31 cellular contexts compared by ENCODE assay signal in genomic region chr12:49615725-49616124, GRCh38. TPM values are rescaled to one million over a fixed set of nuclear protein-coding genes. Genes with fewer than 3 reads are reported as not detected.
DNase-seq lines count a peak whose midpoint lies in the region; ATAC-seq, FAIRE-seq and TF ChIP-seq lines count a peak whose summit lies in the region.
"Had no signal": no experiment of that assay in that cellular context is flagged by ENCODE, and none has a peak within 500 bp of the region (broad histone marks: within the 10 kb centered on the region; RNA-seq: fewer than 3 reads in every experiment).

No MANE protein-coding gene starts in this region.

- H3K36me3 Mint-ChIP-seq in activated T-cell treated with anti-CD3 and anti-CD28 coated beads, Interleukin-2, amount 50 U/mL, for 72 hours (ENCODE audit: insufficient read depth in 2 of 2) = peaks cover 0 to 4% of the 10 kb centered on the region in 2 donors
- no peaks in the 10 kb centered on the region for H3K36me3 Mint-ChIP-seq in effector memory CD8-positive, alpha-beta T cell (ENCODE audit: insufficient read depth)
- H3K36me3 Mint-ChIP-seq: stimulated activated effector memory CD8-positive, alpha-beta T cell treated with anti-CD3 and anti-CD28 coated beads, Interleukin-12 subunit alpha, Interleukin-12 subunit beta, amount 100 ng/mL, for 72 hours; type B pancreatic cell; WTC11 had no signal

- H2AFZ ChIP-seq in fibroblast of lung (ENCODE audit: low read length) = no peak overlapping the region

- POLR2A ChIA-PET in A549 (lab: Yijun Ruan, JAX) = no interaction called here

- H3K4me1 ChIP-seq in A549 = no peaks in the 10 kb centered on the region
- no peaks in the 10 kb centered on the region for H3K4me1 ChIP-seq in fibroblast of lung (ENCODE audit: control insufficient read depth, extremely low read depth, insufficient read depth, low read length)
- H3K4me1 ChIP-seq: adrenal gland, BE2C, left lung had no signal

- peaks cover 3% of the 10 kb centered on the region for H3K27me3 ChIP-seq in fibroblast of lung (ENCODE audit: control insufficient read depth, insufficient read depth, low read length)
- H3K27me3 ChIP-seq: adrenal gland, BE2C, brain microvascular endothelial cell had no signal

- TF ChIP-seq RAD21 in A549 (conservative IDR thresholded peaks at IDR 0.05 in 1 of 2, IDR thresholded peaks at IDR 0.05 in 1 of 2) = no peak

- no peak overlapping the region for H3K27ac Mint-ChIP-seq in activated T-cell treated with anti-CD3 and anti-CD28 coated beads, Interleukin-2, amount 50 U/mL, for 72 hours
- H3K27ac Mint-ChIP-seq in effector memory CD8-positive, alpha-beta T cell = no peak overlapping the region
- H3K27ac Mint-ChIP-seq: activated CD4-positive, alpha-beta T cell treated with anti-CD3 and anti-CD28 coated beads, Interleukin-2, amount 10 ng/mL, durations not matched to agents 7 days and 5 days; H9; stimulated activated effector memory CD8-positive, alpha-beta T cell treated with anti-CD3 and anti-CD28 coated beads, Interleukin-12 subunit alpha, Interleukin-12 subunit beta, amount 100 ng/mL, for 72 hours; type B pancreatic cell; WTC11 had no signal

- no peaks in the 10 kb centered on the region for H3K9me3 Mint-ChIP-seq in activated T-cell treated with anti-CD3 and anti-CD28 coated beads, Interleukin-2, amount 50 U/mL, for 72 hours
- H3K9me3 Mint-ChIP-seq in effector memory CD8-positive, alpha-beta T cell = no peaks in the 10 kb centered on the region
- H3K9me3 Mint-ChIP-seq: H9; stimulated activated effector memory CD8-positive, alpha-beta T cell treated with anti-CD3 and anti-CD28 coated beads, Interleukin-12 subunit alpha, Interleukin-12 subunit beta, amount 100 ng/mL, for 72 hours; type B pancreatic cell had no signal

- no peak for ATAC-seq in A549
- no peak for ATAC-seq in activated T-cell treated with anti-CD3 and anti-CD28 coated beads, Interleukin-2, amount 50 U/mL, for 72 hours (replicated peaks in 1 of 2)
- ATAC-seq in effector memory CD8-positive, alpha-beta T cell (replicated peaks) = no peak
- ATAC-seq: esophagus mucosa; left lung; sciatic nerve; stimulated activated effector memory CD8-positive, alpha-beta T cell treated with anti-CD3 and anti-CD28 coated beads, Interleukin-12 subunit alpha, Interleukin-12 subunit beta, amount 100 ng/mL, for 72 hours; WTC11 had no signal

- no peak overlapping the region for H3K27ac ChIP-seq in A549
- no peak overlapping the region for H3K27ac ChIP-seq in fibroblast of lung (ENCODE audit: insufficient read depth, low read length)
- H3K27ac ChIP-seq: adrenal gland, brain microvascular endothelial cell, left lung had no signal

- no peak overlapping the region for H3K9ac ChIP-seq in fibroblast of lung (ENCODE audit: insufficient read depth, low read length)

- TF ChIP-seq CTCF in A549 (IDR thresholded peaks at IDR 0.05) (no peak), HFF-Myc (IDR thresholded peaks at IDR 0.05; ENCODE audit: low read depth, low read length, missing control alignments) (no peak), fibroblast of lung (conservative IDR thresholded peaks at IDR 0.05 in 1 of 2, IDR thresholded peaks at IDR 0.05 in 1 of 2; ENCODE audit: low read depth in 1 of 2, low read length in 2 of 2) (no peak)

- peaks cover 10% of the 10 kb centered on the region; the same call in 2 of the 3 replicates for H3K9me3 ChIP-seq in A549
- H3K9me3 ChIP-seq in fibroblast of lung (ENCODE audit: control insufficient read depth, insufficient read depth, low read depth, low read length) = no peaks in the 10 kb centered on the region
- H3K9me3 ChIP-seq: adrenal gland, BE2C, left lung had no signal

- 74% methylated on average over 7 of the region's 7 CpGs for WGBS in A549 (ENCODE audit: missing lambda C conversion rate)

- DNase-seq in A549 (ENCODE audit: low read depth in 1 of 2, low spot score in 1 of 2) (peak in 1 of 2 experiments; percentile 19), HFF-Myc (ENCODE audit: extremely low read depth, low read depth) (peak; percentile 24), RKO (ENCODE audit: low spot score) (peak; percentile 50), fibroblast of lung (ENCODE audit: low read depth in 2 of 2) (peak; percentile 31 to 57), NCI-H1417 treated with DMSO at 0.1 percent for 48 hours (lab: John Stamatoyannopoulos, UW) (no peak), NCI-H187 (lab: John Stamatoyannopoulos, UW) (no peak)
- no peak for DNase-seq in activated T-cell treated with anti-CD3 and anti-CD28 coated beads, Interleukin-2, amount 50 U/mL, for 72 hours
- no peak for DNase-seq in effector memory CD8-positive, alpha-beta T cell
- DNase-seq: activated CD4-positive, alpha-beta T cell treated with anti-CD3 and anti-CD28 coated beads, Interleukin-2, amount 10 ng/mL, durations not matched to agents 7 days and 5 days; activated naive CD4-positive, alpha-beta T cell treated with Interleukin-2 at 50 U/mL for 16 hours; activated T-cell treated with anti-CD3 and anti-CD28 coated beads, Interleukin-2, amount 50 U/mL, for 48 hours; adrenal gland; BE2C; brain microvascular endothelial cell; DMS53; GF-D8; H9; left lung; NCI-H1105 treated with DMSO at 0.1 percent for 48 hours; NCI-H2029 treated with DMSO at 0.1 percent for 48 hours; NCI-H82; Right ventricle myocardium superior; stimulated activated CD4-positive, alpha-beta T cell treated with anti-CD3 and anti-CD28 coated beads, Interleukin-4, amount 100 ng/mL, for 24 hours; substantia nigra; T-helper 9 cell had no signal

- CTCF ChIA-PET in A549 (lab: Yijun Ruan, JAX) = interaction anchor here (0.6 to 1.6 kb wide), 3 partner anchors 9 to 102 kb away, joined by 3 to 4 read pairs (median 3); no protein-coding TSS in a partner anchor

- H3K4me3 ChIP-seq in A549 (no peak overlapping the region), HFF-Myc (replicated peaks; ENCODE audit: low read depth, low read length) (no peak overlapping the region), fibroblast of lung (replicated peaks in 1 of 4; ENCODE audit: control extremely low read depth in 1 of 4, insufficient read depth in 1 of 4, low read depth in 3 of 4, low read length in 4 of 4) (no peak overlapping the region)
- H3K4me3 ChIP-seq: adrenal gland, left lung had no signal

- H3K79me2 ChIP-seq in fibroblast of lung (ENCODE audit: control insufficient read depth, insufficient read depth, low read length) = no peaks in the 10 kb centered on the region

- TF ChIP-seq POLR2A in A549 (IDR thresholded peaks at IDR 0.05; ENCODE audit: low read length) = no peak

- TF ChIP-seq EP300 in A549 (IDR thresholded peaks at IDR 0.05) = no peak

- H3K27me3 Mint-ChIP-seq in activated T-cell treated with anti-CD3 and anti-CD28 coated beads, Interleukin-2, amount 50 U/mL, for 72 hours (ENCODE audit: low read depth) = peaks cover 30% of the 10 kb centered on the region
- H3K27me3 Mint-ChIP-seq in effector memory CD8-positive, alpha-beta T cell = peaks cover 21 to 30% of the 10 kb centered on the region in 2 donors

- peaks cover 9% of the 10 kb centered on the region for H3K4me1 Mint-ChIP-seq in activated T-cell treated with anti-CD3 and anti-CD28 coated beads, Interleukin-2, amount 50 U/mL, for 72 hours (ENCODE audit: low read depth)
- no peaks in the 10 kb centered on the region for H3K4me1 Mint-ChIP-seq in effector memory CD8-positive, alpha-beta T cell (ENCODE audit: low read depth in 2 of 2)
- H3K4me1 Mint-ChIP-seq: stimulated activated effector memory CD8-positive, alpha-beta T cell treated with anti-CD3 and anti-CD28 coated beads, Interleukin-12 subunit alpha, Interleukin-12 subunit beta, amount 100 ng/mL, for 72 hours had no signal

- H4K20me1 ChIP-seq in fibroblast of lung (ENCODE audit: control insufficient read depth, extremely low read depth, insufficient read depth, low read length) = no peaks in the 10 kb centered on the region

- H3K36me3 ChIP-seq in fibroblast of lung (ENCODE audit: control insufficient read depth, insufficient read depth, low read length) = no peaks in the 10 kb centered on the region
- H3K36me3 ChIP-seq: adrenal gland, BE2C, brain microvascular endothelial cell, left lung had no signal

- FAIRE-seq in A549 (lab: Jason Lieb, UNC) = no peak
- FAIRE-seq: colon had no signal

- no peak overlapping the region for H3K4me2 ChIP-seq in A549
- H3K4me2 ChIP-seq in fibroblast of lung (ENCODE audit: extremely low read depth, insufficient read depth, low read length) = no peak overlapping the region

- no peak overlapping the region for H3K4me3 Mint-ChIP-seq in activated T-cell treated with anti-CD3 and anti-CD28 coated beads, Interleukin-2, amount 50 U/mL, for 72 hours
- H3K4me3 Mint-ChIP-seq in effector memory CD8-positive, alpha-beta T cell = no peak overlapping the region
- H3K4me3 Mint-ChIP-seq: activated CD4-positive, alpha-beta T cell treated with anti-CD3 and anti-CD28 coated beads, Interleukin-2, amount 10 ng/mL, durations not matched to agents 7 days and 5 days; H9; stimulated activated effector memory CD8-positive, alpha-beta T cell treated with anti-CD3 and anti-CD28 coated beads, Interleukin-12 subunit alpha, Interleukin-12 subunit beta, amount 100 ng/mL, for 72 hours; type B pancreatic cell; WTC11 had no signal

RNA-seq across cellular contexts. Expression of gene PRPF40B, which starts 7.6 kb away (rescaled TPM):
- polyA plus RNA-seq in A549 (2011; rRNA removed) (17.0 TPM in 2 replicates), A549 (2017; fragmentation: RNase III; extraction: RNeasy Plus Mini Kit Qiagen cat#74134 plus additional on column Dnase treatment) (12.2 to 15.8 TPM (median 15.0 TPM) in 3 replicates), fibroblast of lung (6.4 TPM in 2 replicates)
- 17.5 TPM in 2 replicates for polyA plus RNA-seq in A549 (2012; cell fraction: cytosol; rRNA removed)
- 50.0 and 64.6 TPM in 2 replicates for polyA plus RNA-seq in A549 (2012; cell fraction: nucleus; rRNA removed)
- polyA minus RNA-seq in A549 (2011; rRNA and poly(A)+ RNA removed) = 17.8 and 18.3 TPM in 2 replicates
- total RNA-seq in fibroblast of lung = 9.2 and 11.7 TPM in 2 replicates
- 5.6 and 7.3 TPM in 2 replicates for polyA plus RNA-seq in fibroblast of lung (2012)
- 6.3 and 8.3 TPM in 2 replicates for polyA minus RNA-seq in fibroblast of lung (ENCODE audit: low replicate concordance)
- 10 to 100 TPM in 1 of 2 donors, 1 to 10 TPM in 1; 8.5 to 14.0 TPM for total RNA-seq in activated T-cell treated with anti-CD3 and anti-CD28 coated beads, Interleukin-2, amount 50 U/mL, for 72 hours

RNA-seq across cellular contexts. Expression of gene FAM186B, which starts 10.3 kb away (rescaled TPM):
- polyA plus RNA-seq in A549 (2011; rRNA removed) = 0.04 and 0.13 TPM in 2 replicates
- 0.07 and 0.12 TPM in 2 replicates for polyA plus RNA-seq in A549 (2012; cell fraction: cytosol; rRNA removed)
- polyA plus RNA-seq in A549 (2012; cell fraction: nucleus; rRNA removed) = 0.17 and 0.18 TPM in 2 replicates
- 0.05 to 0.11 TPM (median 0.08 TPM) in 3 replicates for polyA plus RNA-seq in A549 (2017; fragmentation: RNase III; extraction: RNeasy Plus Mini Kit Qiagen cat#74134 plus additional on column Dnase treatment)
- 0.10 and 0.21 TPM in 2 replicates for polyA minus RNA-seq in A549 (2011; rRNA and poly(A)+ RNA removed)
- 0.33 and 0.51 TPM in 2 replicates for total RNA-seq in fibroblast of lung
- 0.10 and 0.11 TPM in 2 replicates for polyA plus RNA-seq in fibroblast of lung
- 0.06 and 0.19 TPM in 2 replicates for polyA plus RNA-seq in fibroblast of lung (2012)
- not detected in 2 replicates for polyA minus RNA-seq in fibroblast of lung (ENCODE audit: low replicate concordance)
- under 1 TPM; 0.74 to 0.82 TPM for total RNA-seq in activated T-cell treated with anti-CD3 and anti-CD28 coated beads, Interleukin-2, amount 50 U/mL, for 72 hours

RNA-seq across cellular contexts. Expression of gene MCRS1, which starts 47.8 kb away (rescaled TPM):
- 68.5 and 69.4 TPM in 2 replicates for polyA plus RNA-seq in A549 (2011; rRNA removed)
- 117 and 133 TPM in 2 replicates for polyA plus RNA-seq in A549 (2012; cell fraction: cytosol; rRNA removed)
- polyA plus RNA-seq in A549 (2012; cell fraction: nucleus; rRNA removed) = 243 and 281 TPM in 2 replicates
- 61.5 to 64.1 TPM (median 62.4 TPM) in 3 replicates for polyA plus RNA-seq in A549 (2017; fragmentation: RNase III; extraction: RNeasy Plus Mini Kit Qiagen cat#74134 plus additional on column Dnase treatment)
- polyA minus RNA-seq in A549 (2011; rRNA and poly(A)+ RNA removed) = 98.8 and 118 TPM in 2 replicates
- total RNA-seq in fibroblast of lung = 37.5 and 52.2 TPM in 2 replicates
- 51.1 and 55.4 TPM in 2 replicates for polyA plus RNA-seq in fibroblast of lung
- polyA plus RNA-seq in fibroblast of lung (2012) = 43.0 and 57.5 TPM in 2 replicates
- 103 and 119 TPM in 2 replicates for polyA minus RNA-seq in fibroblast of lung (ENCODE audit: low replicate concordance)
- total RNA-seq in activated T-cell treated with anti-CD3 and anti-CD28 coated beads, Interleukin-2, amount 50 U/mL, for 72 hours = 10 to 100 TPM; 59.4 to 73.8 TPM

Comparison
In these comparisons a context has a peak if more than half of its experiments do, and no peak if none do; other contexts are left out.
1. DNase-seq: peak in HFF-Myc (single experiment), RKO (single experiment) and fibroblast of lung (2 of 2); none in NCI-H1417 treated with DMSO at 0.1 percent for 48 hours (single experiment), NCI-H187 (0 of 2), activated T-cell treated with anti-CD3 and anti-CD28 coated beads, Interleukin-2, amount 50 U/mL, for 72 hours (0 of 2) and effector memory CD8-positive, alpha-beta T cell (0 of 3).